1 cellular context compared by ENCODE assay signal in genomic region chr12:57109207-57110160, GRCh38.
TF ChIP-seq lines count a peak whose summit lies in the region.

No MANE protein-coding gene starts in this region.

TF ChIP-seq in K562, 482 proteins besides CTCF, POLR2A, EP300 and RAD21 (continued from another document):
- TF ChIP-seq ZNF592 (IDR thresholded peaks at IDR 0.05) (no peak), ZNF12 (CRISPR knock-in tag; IDR thresholded peaks at IDR 0.05) (no peak), PHF21A (IDR thresholded peaks at IDR 0.05; ENCODE audit: borderline replicate concordance, low read depth) (no peak), SNRNP70 (optimal IDR thresholded peaks at IDR 0.05; ENCODE audit: low read depth, low read length) (no peak), ARHGAP35 (IDR thresholded peaks at IDR 0.05; ENCODE audit: partially characterized antibody) (peak; percentile 54), CHD7 (IDR thresholded peaks at IDR 0.05; ENCODE audit: low read depth, low read length) (no peak), NR2F6 (CRISPR knock-in tag; IDR thresholded peaks at IDR 0.05) (no peak), POLR3G (IDR thresholded peaks at IDR 0.05; ENCODE audit: extremely low read depth, insufficient read length, insufficient replicate concordance) (no peak), SMARCA5 (IDR thresholded peaks at IDR 0.05) (peak; percentile 49; the same call in 1 of the 2 replicates), NELFE (IDR thresholded peaks at IDR 0.05; ENCODE audit: insufficient read depth, insufficient read length) (no peak), TOE1 (IDR thresholded peaks at IDR 0.05; ENCODE audit: borderline replicate concordance) (no peak), TOE1 (CRISPR knock-in tag; IDR thresholded peaks at IDR 0.05; ENCODE audit: borderline replicate concordance, low read depth) (no peak), EHMT2 (IDR thresholded peaks at IDR 0.05) (no peak), NR4A1 (CRISPR knock-in tag; IDR thresholded peaks at IDR 0.05) (no peak), NR4A1 (tag; IDR thresholded peaks at IDR 0.05) (no peak), ZNF511 (CRISPR knock-in tag; IDR thresholded peaks at IDR 0.05) (no peak), SFPQ (IDR thresholded peaks at IDR 0.05; ENCODE audit: low read depth, low read length) (no peak), ZNF224 (CRISPR knock-in tag; IDR thresholded peaks at IDR 0.05) (no peak), EP400 (IDR thresholded peaks at IDR 0.05) (no peak), KDM1A (IDR thresholded peaks at IDR 0.05) (peak in 1 of 2 experiments; percentile 67; a peak in 3 of 4 replicates), PYGO2 (tag; IDR thresholded peaks at IDR 0.05) (no peak)
TF ChIP-seq in K562: peak in this region for 8.
